ENCODE assay signal across 1 cellular context in the genomic region with DNA sequence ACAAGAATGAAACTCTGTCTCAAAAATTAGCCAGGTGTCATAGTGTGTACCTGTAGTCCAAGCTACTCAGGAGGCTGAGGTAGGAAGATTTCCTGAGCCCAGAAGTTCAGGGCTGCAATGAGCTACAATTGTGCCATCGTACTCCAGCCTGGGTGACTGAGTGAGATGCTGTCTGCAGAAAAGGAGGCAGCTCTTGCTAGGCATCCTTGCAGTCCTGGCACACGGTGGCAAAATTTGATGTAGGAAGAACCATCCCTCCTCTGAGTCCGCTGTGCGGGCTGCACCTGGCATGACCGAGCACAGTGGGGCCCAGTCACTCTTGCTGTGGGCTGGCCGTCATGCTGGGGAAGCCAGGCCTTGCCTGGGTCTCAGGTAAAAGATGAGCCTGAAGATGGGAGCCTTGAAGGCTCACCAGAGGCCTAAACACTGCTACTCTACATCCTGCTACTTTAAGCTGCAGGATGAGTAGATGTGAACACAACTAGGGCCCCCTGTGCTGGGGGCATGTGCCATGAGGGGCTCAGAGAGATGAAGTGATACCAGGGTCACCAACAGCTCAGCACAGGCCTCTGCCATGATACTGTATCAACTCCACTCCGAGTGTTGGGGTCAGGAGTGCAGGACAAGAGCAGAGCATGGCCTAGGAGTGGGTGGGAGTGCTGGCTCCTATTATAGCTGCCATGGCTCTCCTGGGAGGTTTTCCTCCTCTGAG.
A peak's percentile ranks its signal among the peaks of the same experiment; 100 is the strongest.
TF ChIP-seq lines count a peak whose summit lies in the region.

No MANE protein-coding gene starts in this region.

TF ChIP-seq in K562, 482 proteins besides CTCF, POLR2A, EP300 and RAD21 (continued from another document):
- TF ChIP-seq, protein P1, sequence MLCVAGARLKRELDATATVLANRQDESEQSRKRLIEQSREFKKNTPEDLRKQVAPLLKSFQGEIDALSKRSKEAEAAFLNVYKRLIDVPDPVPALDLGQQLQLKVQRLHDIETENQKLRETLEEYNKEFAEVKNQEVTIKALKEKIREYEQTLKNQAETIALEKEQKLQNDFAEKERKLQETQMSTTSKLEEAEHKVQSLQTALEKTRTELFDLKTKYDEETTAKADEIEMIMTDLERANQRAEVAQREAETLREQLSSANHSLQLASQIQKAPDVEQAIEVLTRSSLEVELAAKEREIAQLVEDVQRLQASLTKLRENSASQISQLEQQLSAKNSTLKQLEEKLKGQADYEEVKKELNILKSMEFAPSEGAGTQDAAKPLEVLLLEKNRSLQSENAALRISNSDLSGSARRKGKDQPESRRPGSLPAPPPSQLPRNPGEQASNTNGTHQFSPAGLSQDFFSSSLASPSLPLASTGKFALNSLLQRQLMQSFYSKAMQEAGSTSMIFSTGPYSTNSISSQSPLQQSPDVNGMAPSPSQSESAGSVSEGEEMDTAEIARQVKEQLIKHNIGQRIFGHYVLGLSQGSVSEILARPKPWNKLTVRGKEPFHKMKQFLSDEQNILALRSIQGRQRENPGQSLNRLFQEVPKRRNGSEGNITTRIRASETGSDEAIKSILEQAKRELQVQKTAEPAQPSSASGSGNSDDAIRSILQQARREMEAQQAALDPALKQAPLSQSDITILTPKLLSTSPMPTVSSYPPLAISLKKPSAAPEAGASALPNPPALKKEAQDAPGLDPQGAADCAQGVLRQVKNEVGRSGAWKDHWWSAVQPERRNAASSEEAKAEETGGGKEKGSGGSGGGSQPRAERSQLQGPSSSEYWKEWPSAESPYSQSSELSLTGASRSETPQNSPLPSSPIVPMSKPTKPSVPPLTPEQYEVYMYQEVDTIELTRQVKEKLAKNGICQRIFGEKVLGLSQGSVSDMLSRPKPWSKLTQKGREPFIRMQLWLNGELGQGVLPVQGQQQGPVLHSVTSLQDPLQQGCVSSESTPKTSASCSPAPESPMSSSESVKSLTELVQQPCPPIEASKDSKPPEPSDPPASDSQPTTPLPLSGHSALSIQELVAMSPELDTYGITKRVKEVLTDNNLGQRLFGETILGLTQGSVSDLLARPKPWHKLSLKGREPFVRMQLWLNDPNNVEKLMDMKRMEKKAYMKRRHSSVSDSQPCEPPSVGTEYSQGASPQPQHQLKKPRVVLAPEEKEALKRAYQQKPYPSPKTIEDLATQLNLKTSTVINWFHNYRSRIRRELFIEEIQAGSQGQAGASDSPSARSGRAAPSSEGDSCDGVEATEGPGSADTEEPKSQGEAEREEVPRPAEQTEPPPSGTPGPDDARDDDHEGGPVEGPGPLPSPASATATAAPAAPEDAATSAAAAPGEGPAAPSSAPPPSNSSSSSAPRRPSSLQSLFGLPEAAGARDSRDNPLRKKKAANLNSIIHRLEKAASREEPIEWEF (CRISPR knock-in tag; IDR thresholded peaks at IDR 0.05) = no peak
- TF ChIP-seq RBFOX2 (IDR thresholded peaks at IDR 0.05; ENCODE audit: low read depth, low read length) (peak; percentile 56), ZBTB1 (CRISPR knock-in tag; IDR thresholded peaks at IDR 0.05; ENCODE audit: borderline replicate concordance, low read depth) (0 out of 2 replicates have a peak, but pooled peaks have one; percentile 20), NFIX (CRISPR knock-in tag; IDR thresholded peaks at IDR 0.05; ENCODE audit: low read depth) (no peak), CBFB (CRISPR knock-in tag; IDR thresholded peaks at IDR 0.05) (0 out of 2 replicates have a peak, but pooled peaks have one; percentile 49)
